Comparison of ENCODE assay signal across 2 cellular contexts in genomic region chr1:181423301-181423918, GRCh38.
TF ChIP-seq lines count a peak whose summit lies in the region.

No MANE protein-coding gene starts in this region.

TF ChIP-seq in GM12878, 131 proteins besides CTCF, POLR2A, EP300 and RAD21 (continued from another document and continues in another):
- TF ChIP-seq PKNOX1 (IDR thresholded peaks at IDR 0.05) (peak; percentile 17; the same call in 1 of the 2 replicates), CHD2 (IDR thresholded peaks at IDR 0.05; ENCODE audit: borderline replicate concordance, low read depth, low read length) (no peak), E4F1 (IDR thresholded peaks at IDR 0.05; ENCODE audit: borderline replicate concordance, partially characterized antibody) (no peak), ZNF384 (IDR thresholded peaks at IDR 0.05; ENCODE audit: borderline replicate concordance, low read depth, low read length) (peak; percentile 27; the same call in 1 of the 2 replicates), NRF1 (conservative IDR thresholded peaks at IDR 0.05; ENCODE audit: low read depth, low read length) (no peak), SMC3 (IDR thresholded peaks at IDR 0.05; ENCODE audit: borderline replicate concordance, low read length) (peak; percentile 62), STAT1 (conservative IDR thresholded peaks at IDR 0.05) (no peak), DPF2 (IDR thresholded peaks at IDR 0.05) (no peak), NR2C1 (IDR thresholded peaks at IDR 0.05) (no peak), CEBPB (IDR thresholded peaks at IDR 0.05; ENCODE audit: borderline replicate concordance in 1 of 2, low read depth in 2 of 2, low read length in 2 of 2) (no peak), PAX5 (IDR thresholded peaks at IDR 0.05; ENCODE audit: borderline replicate concordance, low read depth, low read length) (no peak), SRF (IDR thresholded peaks at IDR 0.05; ENCODE audit: low read depth in 2 of 2, low read length in 2 of 2) (no peak), IRF3 (IDR thresholded peaks at IDR 0.05) (no peak), EED (IDR thresholded peaks at IDR 0.05; ENCODE audit: low read depth) (no peak), RCOR1 (conservative IDR thresholded peaks at IDR 0.05; ENCODE audit: low read depth, low read length) (no peak)
- TF ChIP-seq, protein P1, sequence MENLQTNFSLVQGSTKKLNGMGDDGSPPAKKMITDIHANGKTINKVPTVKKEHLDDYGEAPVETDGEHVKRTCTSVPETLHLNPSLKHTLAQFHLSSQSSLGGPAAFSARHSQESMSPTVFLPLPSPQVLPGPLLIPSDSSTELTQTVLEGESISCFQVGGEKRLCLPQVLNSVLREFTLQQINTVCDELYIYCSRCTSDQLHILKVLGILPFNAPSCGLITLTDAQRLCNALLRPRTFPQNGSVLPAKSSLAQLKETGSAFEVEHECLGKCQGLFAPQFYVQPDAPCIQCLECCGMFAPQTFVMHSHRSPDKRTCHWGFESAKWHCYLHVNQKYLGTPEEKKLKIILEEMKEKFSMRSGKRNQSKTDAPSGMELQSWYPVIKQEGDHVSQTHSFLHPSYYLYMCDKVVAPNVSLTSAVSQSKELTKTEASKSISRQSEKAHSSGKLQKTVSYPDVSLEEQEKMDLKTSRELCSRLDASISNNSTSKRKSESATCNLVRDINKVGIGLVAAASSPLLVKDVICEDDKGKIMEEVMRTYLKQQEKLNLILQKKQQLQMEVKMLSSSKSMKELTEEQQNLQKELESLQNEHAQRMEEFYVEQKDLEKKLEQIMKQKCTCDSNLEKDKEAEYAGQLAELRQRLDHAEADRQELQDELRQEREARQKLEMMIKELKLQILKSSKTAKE (IDR thresholded peaks at IDR 0.05; ENCODE audit: low read depth, poor library complexity, severe bottlenecking) = no peak
- TF ChIP-seq, protein P2, sequence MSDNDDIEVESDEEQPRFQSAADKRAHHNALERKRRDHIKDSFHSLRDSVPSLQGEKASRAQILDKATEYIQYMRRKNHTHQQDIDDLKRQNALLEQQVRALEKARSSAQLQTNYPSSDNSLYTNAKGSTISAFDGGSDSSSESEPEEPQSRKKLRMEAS (IDR thresholded peaks at IDR 0.05; ENCODE audit: low read depth, low read length) = no peak

TF ChIP-seq in liver, 16 proteins besides CTCF, POLR2A, EP300 and RAD21 (continued from another document):
- TF ChIP-seq, protein P3, sequence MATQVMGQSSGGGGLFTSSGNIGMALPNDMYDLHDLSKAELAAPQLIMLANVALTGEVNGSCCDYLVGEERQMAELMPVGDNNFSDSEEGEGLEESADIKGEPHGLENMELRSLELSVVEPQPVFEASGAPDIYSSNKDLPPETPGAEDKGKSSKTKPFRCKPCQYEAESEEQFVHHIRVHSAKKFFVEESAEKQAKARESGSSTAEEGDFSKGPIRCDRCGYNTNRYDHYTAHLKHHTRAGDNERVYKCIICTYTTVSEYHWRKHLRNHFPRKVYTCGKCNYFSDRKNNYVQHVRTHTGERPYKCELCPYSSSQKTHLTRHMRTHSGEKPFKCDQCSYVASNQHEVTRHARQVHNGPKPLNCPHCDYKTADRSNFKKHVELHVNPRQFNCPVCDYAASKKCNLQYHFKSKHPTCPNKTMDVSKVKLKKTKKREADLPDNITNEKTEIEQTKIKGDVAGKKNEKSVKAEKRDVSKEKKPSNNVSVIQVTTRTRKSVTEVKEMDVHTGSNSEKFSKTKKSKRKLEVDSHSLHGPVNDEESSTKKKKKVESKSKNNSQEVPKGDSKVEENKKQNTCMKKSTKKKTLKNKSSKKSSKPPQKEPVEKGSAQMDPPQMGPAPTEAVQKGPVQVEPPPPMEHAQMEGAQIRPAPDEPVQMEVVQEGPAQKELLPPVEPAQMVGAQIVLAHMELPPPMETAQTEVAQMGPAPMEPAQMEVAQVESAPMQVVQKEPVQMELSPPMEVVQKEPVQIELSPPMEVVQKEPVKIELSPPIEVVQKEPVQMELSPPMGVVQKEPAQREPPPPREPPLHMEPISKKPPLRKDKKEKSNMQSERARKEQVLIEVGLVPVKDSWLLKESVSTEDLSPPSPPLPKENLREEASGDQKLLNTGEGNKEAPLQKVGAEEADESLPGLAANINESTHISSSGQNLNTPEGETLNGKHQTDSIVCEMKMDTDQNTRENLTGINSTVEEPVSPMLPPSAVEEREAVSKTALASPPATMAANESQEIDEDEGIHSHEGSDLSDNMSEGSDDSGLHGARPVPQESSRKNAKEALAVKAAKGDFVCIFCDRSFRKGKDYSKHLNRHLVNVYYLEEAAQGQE (IDR thresholded peaks at IDR 0.05) = no peak
- TF ChIP-seq, protein P2 (IDR thresholded peaks at IDR 0.05) = no peak
- TF ChIP-seq NR2F2 (IDR thresholded peaks at IDR 0.05) (no peak), FOXA2 (IDR thresholded peaks at IDR 0.05) (no peak), RXRA (IDR thresholded peaks at IDR 0.05) (no peak), FOXA1 (IDR thresholded peaks at IDR 0.05) (no peak), ATF3 (IDR thresholded peaks at IDR 0.05) (no peak), TAF1 (conservative IDR thresholded peaks at IDR 0.05) (no peak), HNF4G (IDR thresholded peaks at IDR 0.05) (no peak), EGR1 (IDR thresholded peaks at IDR 0.05; ENCODE audit: low read depth in 2 of 2) (no peak)
